Comparison of ENCODE assay signal across 1 cellular context in genomic region chr2:231197741-231198290, GRCh38.
TF ChIP-seq lines count a peak whose summit lies in the region.

No MANE protein-coding gene starts in this region.

TF ChIP-seq in K562, 482 proteins besides CTCF, POLR2A, EP300 and RAD21 (continued from another document):
- TF ChIP-seq ZBTB43 (CRISPR knock-in tag; IDR thresholded peaks at IDR 0.05) (no peak), SRSF9 (IDR thresholded peaks at IDR 0.05; ENCODE audit: borderline replicate concordance, low read depth, low read length) (no peak)
